In the genomic region with DNA sequence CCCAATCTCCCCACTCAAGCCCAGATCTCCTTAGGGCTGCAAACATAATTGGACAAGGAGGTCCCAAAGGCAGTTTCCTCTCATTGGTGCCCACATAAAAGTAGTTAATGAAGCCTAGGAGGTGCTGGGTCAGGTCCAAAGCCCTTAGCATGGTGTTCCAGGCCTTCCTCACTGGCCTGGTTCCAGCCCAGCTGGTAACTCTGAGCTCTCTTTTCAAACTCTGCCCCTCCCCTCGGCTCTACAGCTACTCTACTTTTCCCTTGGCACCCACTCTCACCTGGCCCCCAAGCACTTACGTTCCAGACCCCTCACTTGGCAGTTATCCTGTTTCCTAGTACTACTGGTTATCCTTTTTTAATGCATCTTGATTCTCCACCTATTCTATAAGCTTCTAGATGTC, we compare ENCODE assay signal across 1 cellular context.
TF ChIP-seq lines count a peak whose summit lies in the region.

No MANE protein-coding gene starts in this region.

TF ChIP-seq in IMR-90, 13 proteins besides CTCF, POLR2A, EP300 and RAD21:
- TF ChIP-seq MAFK (IDR thresholded peaks at IDR 0.05; ENCODE audit: low read depth, low read length) (no peak), CHD1 (IDR thresholded peaks at IDR 0.05; ENCODE audit: low read depth, low read length) (no peak), BHLHE40 (IDR thresholded peaks at IDR 0.05; ENCODE audit: low read depth, low read length) (no peak), RFX5 (IDR thresholded peaks at IDR 0.05; ENCODE audit: low read depth, low read length) (no peak), MXI1 (IDR thresholded peaks at IDR 0.05; ENCODE audit: borderline replicate concordance, low read depth, low read length) (no peak), SMC3 (IDR thresholded peaks at IDR 0.05; ENCODE audit: low read depth, low read length) (no peak), NFE2L2 (IDR thresholded peaks at IDR 0.05; ENCODE audit: low read depth, low read length) (no peak), ELK1 (IDR thresholded peaks at IDR 0.05; ENCODE audit: borderline replicate concordance, low read depth, low read length) (no peak), MAZ (IDR thresholded peaks at IDR 0.05; ENCODE audit: borderline replicate concordance, low read depth, low read length) (no peak), CEBPB (IDR thresholded peaks at IDR 0.05; ENCODE audit: low read depth, low read length) (no peak), RCOR1 (IDR thresholded peaks at IDR 0.05; ENCODE audit: insufficient replicate concordance, low read length) (no peak), FOS (IDR thresholded peaks at IDR 0.05; ENCODE audit: low read depth, low read length) (no peak)
- TF ChIP-seq, protein P1, sequence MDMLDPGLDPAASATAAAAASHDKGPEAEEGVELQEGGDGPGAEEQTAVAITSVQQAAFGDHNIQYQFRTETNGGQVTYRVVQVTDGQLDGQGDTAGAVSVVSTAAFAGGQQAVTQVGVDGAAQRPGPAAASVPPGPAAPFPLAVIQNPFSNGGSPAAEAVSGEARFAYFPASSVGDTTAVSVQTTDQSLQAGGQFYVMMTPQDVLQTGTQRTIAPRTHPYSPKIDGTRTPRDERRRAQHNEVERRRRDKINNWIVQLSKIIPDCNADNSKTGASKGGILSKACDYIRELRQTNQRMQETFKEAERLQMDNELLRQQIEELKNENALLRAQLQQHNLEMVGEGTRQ (IDR thresholded peaks at IDR 0.05; ENCODE audit: low read depth, low read length) = no peak
